Comparison of ENCODE assay signal across 11 cellular contexts in the genomic region with DNA sequence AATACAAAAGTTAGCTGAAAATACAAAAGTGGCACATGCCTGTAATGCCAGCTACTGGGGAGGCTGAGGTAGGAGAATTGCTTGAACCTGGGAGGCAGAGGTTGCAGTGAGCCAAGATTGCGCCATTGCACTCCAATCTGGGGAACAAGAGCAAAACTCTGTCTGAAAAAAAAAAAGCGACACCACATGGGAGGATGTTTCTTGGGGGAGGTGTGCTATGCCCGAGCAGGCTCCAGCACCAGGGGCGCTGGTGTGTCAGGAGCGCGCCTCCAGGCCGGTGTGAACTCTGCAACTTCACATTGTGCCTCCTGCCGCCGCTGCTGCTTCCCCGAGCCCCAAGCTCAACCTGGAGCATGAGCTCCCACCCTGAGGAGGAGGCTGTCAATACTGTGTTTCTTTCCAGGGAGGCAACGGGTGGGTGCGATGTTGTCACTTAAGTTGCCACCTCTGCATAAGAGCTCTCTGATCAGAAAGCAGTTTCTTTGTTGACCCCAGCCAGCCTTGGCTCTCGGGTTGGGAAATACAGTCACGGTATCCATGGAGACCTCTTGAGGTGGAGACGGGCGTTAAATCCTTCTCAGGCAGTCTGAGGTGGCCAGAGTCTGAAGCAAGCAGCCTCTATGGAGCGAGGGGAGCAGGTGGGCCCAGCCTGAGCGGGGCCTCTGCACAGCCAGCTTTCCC. TPM values are rescaled to one million over a fixed set of nuclear protein-coding genes. Genes with fewer than 3 reads are reported as not detected.
DNase-seq lines count a peak whose midpoint lies in the region; ATAC-seq and TF ChIP-seq lines count a peak whose summit lies in the region.
"Had no signal": no experiment of that assay in that cellular context is flagged by ENCODE, and none has a peak within 500 bp of the region (broad histone marks: within the 10 kb centered on the region; RNA-seq: fewer than 3 reads in every experiment).

No MANE protein-coding gene starts in this region.

- peaks cover 0 to 71% (median 0%) of the 10 kb centered on the region in 9 donors for H3K36me3 ChIP-seq in heart right ventricle
- no peaks in the 10 kb centered on the region for H3K36me3 ChIP-seq in right atrium auricular region
- H3K36me3 ChIP-seq in transverse colon = no peaks in the 10 kb centered on the region

- POLR2A ChIA-PET in GM10248 (lab: Yijun Ruan, JAX) = no interaction called here

- no peaks in the 10 kb centered on the region for H3K9me3 ChIP-seq in heart right ventricle
- no peaks in the 10 kb centered on the region for H3K9me3 ChIP-seq in right atrium auricular region
- H3K9me3 ChIP-seq in transverse colon = no peaks in the 10 kb centered on the region

- H3K4me1 ChIP-seq in heart right ventricle = peaks cover 16 to 43% (median 33%) of the 10 kb centered on the region in 9 donors
- peaks cover 0 to 29% of the 10 kb centered on the region in 2 donors for H3K4me1 ChIP-seq in right atrium auricular region
- peaks cover 11 to 48% (median 41%) of the 10 kb centered on the region in 4 donors for H3K4me1 ChIP-seq in transverse colon

- TF ChIP-seq CTCF in heart right ventricle (IDR thresholded peaks at IDR 0.05) = no peak
- TF ChIP-seq CTCF in right atrium auricular region (IDR thresholded peaks at IDR 0.05) = peak in 1 of 2 donors; percentile 41
- TF ChIP-seq CTCF in transverse colon (IDR thresholded peaks at IDR 0.05) = peak in 3 of 5 experiments; percentile 9 to 54 (median 39)
- TF ChIP-seq CTCF in GM10248 (IDR thresholded peaks at IDR 0.05; ENCODE audit: control extremely low read depth, extremely low read depth, low read depth, missing control alignments) = no peak

- peak overlapping the region in 6 of 10 donors; percentile 65 to 86 (median 76) for H3K27ac ChIP-seq in heart right ventricle
- no peak overlapping the region for H3K27ac ChIP-seq in right atrium auricular region
- H3K27ac ChIP-seq in transverse colon = peak overlapping the region in 3 of 4 donors; percentile 79 to 85 (median 83)

- CTCF ChIA-PET in GM10248 (lab: Yijun Ruan, JAX) = interaction anchor here (0.8 to 2.6 kb wide), 6 partner anchors 9 to 175 kb away, joined by 3 to 7 read pairs (median 4); no protein-coding TSS in a partner anchor

- 80 to 83% methylated on average over 18 of the region's 18 CpGs for WGBS in heart right ventricle, 2 donors
- 74 to 100% methylated on average over 1 to 18 of the region's 18 CpGs for WGBS in transverse colon (ENCODE audit: low coverage in 1 of 2), 2 donors

- DNase-seq in heart right ventricle (no peak), right atrium auricular region (ENCODE audit: low spot score) (no peak), amniotic epithelial cell (ENCODE audit: low read depth) (peak; percentile 74), islet precursor cell (peak; percentile 80), transverse colon (no peak), GDM1 (lab: John Stamatoyannopoulos, UW) (no peak), GM10248 (ENCODE audit: extremely low spot score) (no peak)
- DNase-seq: activated CD4-positive, alpha-beta T cell treated with anti-CD3 and anti-CD28 coated beads for 1 hour; effector CD4-positive, alpha-beta T cell; NCI-H1694 treated with DMSO at 0.1 percent for 48 hours had no signal

- TF ChIP-seq EP300 in transverse colon (IDR thresholded peaks at IDR 0.05; ENCODE audit: low read depth) = no peak

- H3K27me3 ChIP-seq in heart right ventricle (no peaks in the 10 kb centered on the region), right atrium auricular region (no peaks in the 10 kb centered on the region), transverse colon (no peaks in the 10 kb centered on the region)

- no peak for TF ChIP-seq POLR2A in transverse colon (IDR thresholded peaks at IDR 0.05)

- ATAC-seq in heart right ventricle (no peak), HG03039 (IDR thresholded peaks at IDR 0.05; ENCODE audit: unreplicated experiment) (no peak)

- H3K4me3 ChIP-seq in heart right ventricle = no peak overlapping the region
- H3K4me3 ChIP-seq in right atrium auricular region = no peak overlapping the region
- no peak overlapping the region for H3K4me3 ChIP-seq in transverse colon

- intact Hi-C loops in heart right ventricle (cut with DNase I) = no loop called here
- intact Hi-C loops in transverse colon (cut with DNase I; ENCODE audit: low total_unique reads) = no loop called here

- in situ Hi-C loops in transverse colon (cut with MboI; ENCODE audit: low pct_ligation_motif_present in 1 of 4, low pct_unique_long_range_greater_than_20kb in 1 of 4, low sequenced_read_pairs in 3 of 4) = no loop called here

RNA-seq across cellular contexts. Expression of a gene that starts 18.9 kb away (rescaled TPM):
- under 1 TPM in 4 of 10 donors, not detected in 6; 0.04 to 0.20 (median 0.10) TPM for total RNA-seq in heart right ventricle
- polyA plus RNA-seq in heart right ventricle = under 1 TPM in 1 of 2 donors, not detected in 1; 0.10 TPM
- total RNA-seq in right atrium auricular region = not detected
- 10 to 100 TPM in 3 of 4 donors, 1 to 10 TPM in 1; 4.9 to 33.2 (median 23.7) TPM for total RNA-seq in transverse colon

Comparison
In these comparisons a context has a peak if more than half of its experiments do, and no peak if none do; other contexts are left out.
1. H3K27ac ChIP-seq: peak in heart right ventricle (6 of 10) and transverse colon (3 of 4); none in right atrium auricular region (0 of 2).
2. DNase-seq: peak in amniotic epithelial cell (single experiment) and islet precursor cell (single experiment); none in heart right ventricle (0 of 2), right atrium auricular region (single experiment), transverse colon (single experiment), GDM1 (single experiment) and GM10248 (single experiment).
3. CTCF ChIP-seq: peak in transverse colon (3 of 5); none in heart right ventricle (0 of 9) and GM10248 (single experiment).
4. RNA of a gene that starts 18.9 kb away (total RNA-seq): 4.9 to 33.2 TPM in transverse colon; not detected in right atrium auricular region and 0.04 to 0.20 TPM in heart right ventricle; every median in the first group is over 4 times any median in the second.